In the genomic region with DNA sequence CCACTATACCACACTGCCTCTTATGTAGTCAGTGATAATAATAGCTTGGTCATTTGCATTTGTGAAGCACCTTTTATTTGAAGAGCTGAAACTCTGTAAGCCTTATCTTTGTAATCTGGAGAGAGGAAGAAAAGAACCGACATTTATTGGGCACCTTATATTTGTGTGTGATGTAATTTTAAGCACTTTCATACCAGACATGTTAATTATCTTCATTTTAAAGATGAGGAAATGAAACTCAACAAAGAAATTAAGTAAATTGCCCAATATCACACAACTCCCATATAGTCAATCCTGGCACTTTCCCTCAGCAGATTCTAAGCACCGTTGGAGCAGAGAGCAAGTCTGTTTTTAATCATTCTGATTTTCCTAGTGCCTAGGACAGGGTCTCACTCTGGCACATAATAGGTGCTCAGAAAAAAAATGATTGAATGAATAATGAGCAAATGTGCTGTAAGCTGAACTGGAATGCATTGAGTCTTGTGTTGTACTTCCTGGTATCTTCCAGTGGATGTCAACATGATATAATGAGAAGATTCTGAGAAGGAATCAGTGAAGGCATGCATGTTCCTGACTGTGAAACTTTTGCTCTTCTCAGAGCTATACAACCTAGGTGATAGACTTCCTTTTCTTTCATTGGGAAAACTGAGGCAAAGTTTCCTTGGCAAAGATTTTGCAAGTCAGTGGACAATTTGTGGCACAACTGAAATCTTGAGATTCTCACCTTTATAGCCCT, we compare ENCODE assay signal across 15 cellular contexts.
DNase-seq lines count a peak whose midpoint lies in the region; ATAC-seq and TF ChIP-seq lines count a peak whose summit lies in the region.
"Had no signal": no experiment of that assay in that cellular context is flagged by ENCODE, and none has a peak within 500 bp of the region (broad histone marks: within the 10 kb centered on the region; RNA-seq: fewer than 3 reads in every experiment).

No MANE protein-coding gene starts in this region.

- H3K9me2 ChIP-seq in PC-3 (replicated peaks; ENCODE audit: low read length): no peaks in the 10 kb centered on the region

- POLR2A ChIA-PET in CD4-positive, alpha-beta T cell (lab: Charles Lee): interaction anchor here (0.9 to 2.9 kb wide), 6 partner anchors 9 to 441 kb away, joined by 4 to 11 read pairs (median 6); a partner anchor contains a TSS
- POLR2A ChIA-PET in PC-3 (lab: Charles Lee; ENCODE audit: unreplicated experiment): interaction anchor here (0.6 to 0.8 kb wide), 2 partner anchors 81 to 124 kb away, joined by 3 to 4 read pairs; no protein-coding TSS in a partner anchor

- H3K9me3 Mint-ChIP-seq in CD4-positive, alpha-beta T cell: no peaks in the 10 kb centered on the region
- H3K9me3 Mint-ChIP-seq: activated naive CD4-positive, alpha-beta T cell treated with anti-CD3 and anti-CD28 coated beads, Interleukin-2, amount 10 ng/mL, durations not matched to agents 7 days and 5 days had no signal

- BruUV-seq in PC-3 (replicated peaks; lab: Mats Ljungman, UMichigan): no TSS peak

- no peak overlapping the region for H3K27ac ChIP-seq in CD4-positive, alpha-beta T cell (ENCODE audit: low read depth, low read length)
- H3K27ac ChIP-seq in PC-3 (ENCODE audit: low read length): no peak overlapping the region
- no peak overlapping the region for H3K27ac ChIP-seq in osteoblast (ENCODE audit: low read depth, low read length)
- H3K27ac ChIP-seq: KMS-11, ovary had no signal

- H4K20me1 ChIP-seq in PC-3 (ENCODE audit: low read length) (no peaks in the 10 kb centered on the region), osteoblast (ENCODE audit: insufficient read depth, low read length) (no peaks in the 10 kb centered on the region)

- intact Hi-C loops in CD4-positive, alpha-beta T cell (cut with DNase I, micrococcal nuclease): no loop called here
- intact Hi-C loops in PC-3 (cut with micrococcal nuclease): no loop called here
- intact Hi-C loops in head of caudate nucleus (cut with DNase I): no loop called here

- ATAC-seq in CD4-positive, alpha-beta T cell (ENCODE audit: poor library complexity): no peak
- ATAC-seq in HG02678 (IDR thresholded peaks at IDR 0.05; ENCODE audit: unreplicated experiment) (peak; percentile 47), PC-3 (no peak), HG02759 (IDR thresholded peaks at IDR 0.05; ENCODE audit: unreplicated experiment) (no peak)
- ATAC-seq: WTC11 had no signal

- DNase-seq in CD4-positive, alpha-beta T cell: no peak
- DNase-seq in PC-3 (no peak), osteoblast (ENCODE audit: insufficient read length, low spot score, missing footprints) (peak; percentile 35), SW480 (ENCODE audit: low spot score) (no peak), H4 (ENCODE audit: low spot score) (no peak), head of caudate nucleus (no peak)
- DNase-seq: activated naive CD4-positive, alpha-beta T cell treated with anti-CD3 and anti-CD28 coated beads, Interleukin-2, amount 10 ng/mL, durations not matched to agents 7 days and 5 days; endodermal cell; NCI-H2081 treated with DMSO at 0.1 percent for 48 hours; ovary had no signal

- H3K4me1 ChIP-seq in PC-3 (ENCODE audit: insufficient read depth, low read length) (peaks cover 8% of the 10 kb centered on the region; the same call in 1 of the 2 replicates), osteoblast (ENCODE audit: insufficient read depth, low read length) (peaks cover 5% of the 10 kb centered on the region)

- no peak overlapping the region for H3K4me3 Mint-ChIP-seq in CD4-positive, alpha-beta T cell
- H3K4me3 Mint-ChIP-seq: activated naive CD4-positive, alpha-beta T cell treated with anti-CD3 and anti-CD28 coated beads, Interleukin-2, amount 10 ng/mL, durations not matched to agents 7 days and 5 days; endodermal cell; WTC11 had no signal

- peaks cover 85% of the 10 kb centered on the region for H3K4me1 Mint-ChIP-seq in CD4-positive, alpha-beta T cell (ENCODE audit: low read depth)

- no peak overlapping the region for H3K4me3 ChIP-seq in PC-3 (ENCODE audit: low read length)
- H3K4me3 ChIP-seq in osteoblast (ENCODE audit: insufficient read depth, low read length): no peak overlapping the region
- H3K4me3 ChIP-seq: ovary, suprapubic skin had no signal

- H3K79me2 ChIP-seq in PC-3 (ENCODE audit: low read length): no peaks in the 10 kb centered on the region
- no peaks in the 10 kb centered on the region for H3K79me2 ChIP-seq in osteoblast (ENCODE audit: insufficient read depth, low read length)

- H3K4me2 ChIP-seq in PC-3 (ENCODE audit: low read length) (no peak overlapping the region), osteoblast (ENCODE audit: insufficient read depth, low read length) (no peak overlapping the region)
- H3K4me2 ChIP-seq: KMS-11 had no signal

- no peaks in the 10 kb centered on the region for H3K27me3 Mint-ChIP-seq in CD4-positive, alpha-beta T cell
- H3K27me3 Mint-ChIP-seq: activated naive CD4-positive, alpha-beta T cell treated with anti-CD3 and anti-CD28 coated beads, Interleukin-2, amount 10 ng/mL, durations not matched to agents 7 days and 5 days had no signal

- no peaks in the 10 kb centered on the region for H3F3A ChIP-seq in PC-3 (ENCODE audit: low read length, unreplicated experiment)

- H3K27me3 ChIP-seq in CD4-positive, alpha-beta T cell (ENCODE audit: control insufficient read depth, insufficient read depth, low read length): no peaks in the 10 kb centered on the region
- H3K27me3 ChIP-seq in PC-3 (ENCODE audit: low read length) (no peaks in the 10 kb centered on the region), osteoblast (ENCODE audit: insufficient read depth, low read length) (no peaks in the 10 kb centered on the region)
- H3K27me3 ChIP-seq: ovary, suprapubic skin had no signal

- CTCF ChIA-PET in CD4-positive, alpha-beta T cell (lab: Charles Lee): interaction anchor here (0.8 kb wide), 1 partner anchor 66 kb away, joined by 3 read pairs; no protein-coding TSS in a partner anchor
- CTCF ChIA-PET in PC-3 (lab: Charles Lee): interaction anchor here (0.7 to 1.5 kb wide), 2 partner anchors 11 to 114 kb away, joined by 3 read pairs; no protein-coding TSS in a partner anchor

- no peak for TF ChIP-seq CTCF in CD4-positive, alpha-beta T cell (IDR thresholded peaks at IDR 0.05)
- TF ChIP-seq CTCF in PC-3 (conservative IDR thresholded peaks at IDR 0.05; ENCODE audit: low read depth, low read length) (0 out of 2 replicates have a peak, but pooled peaks have one; percentile 16), osteoblast (IDR thresholded peaks at IDR 0.05; ENCODE audit: extremely low read depth, low read depth, low read length) (no peak)

- H3K9me3 ChIP-seq in CD4-positive, alpha-beta T cell (ENCODE audit: control insufficient read depth, low read length): no peaks in the 10 kb centered on the region
- H3K9me3 ChIP-seq in PC-3 (ENCODE audit: low read length) (no peaks in the 10 kb centered on the region), osteoblast (ENCODE audit: low read depth, low read length) (no peaks in the 10 kb centered on the region)
- H3K9me3 ChIP-seq: ovary, suprapubic skin had no signal

- H2AFZ ChIP-seq in PC-3 (ENCODE audit: low read length) (no peak overlapping the region), osteoblast (ENCODE audit: low read length) (no peak overlapping the region)

- H3K36me3 ChIP-seq in PC-3 (ENCODE audit: low read depth, low read length): no peaks in the 10 kb centered on the region
- H3K36me3 ChIP-seq in osteoblast (ENCODE audit: insufficient read depth, low read length): no peaks in the 10 kb centered on the region
- H3K36me3 ChIP-seq: ovary, suprapubic skin had no signal

- no peaks in the 10 kb centered on the region for H3K36me3 Mint-ChIP-seq in CD4-positive, alpha-beta T cell (ENCODE audit: low read depth)
- H3K36me3 Mint-ChIP-seq: WTC11 had no signal

- H3K27ac Mint-ChIP-seq in CD4-positive, alpha-beta T cell: peak overlapping the region; percentile 10
- H3K27ac Mint-ChIP-seq: activated naive CD4-positive, alpha-beta T cell treated with anti-CD3 and anti-CD28 coated beads, Interleukin-2, amount 10 ng/mL, durations not matched to agents 7 days and 5 days; endodermal cell; WTC11 had no signal

- no peak overlapping the region for H3K9ac ChIP-seq in PC-3 (ENCODE audit: low read length)
- H3K9ac ChIP-seq: KMS-11 had no signal
